In genomic region chr19:47280183-47280797, GRCh38 we compare ENCODE assay signal across 9 cellular contexts. TPM values are rescaled to one million over a fixed set of nuclear protein-coding genes. Genes with fewer than 3 reads are reported as not detected.
A peak's percentile ranks its signal among the peaks of the same experiment; 100 is the strongest.
DNase-seq lines count a peak whose midpoint lies in the region; ATAC-seq and TF ChIP-seq lines count a peak whose summit lies in the region.
"Had no signal": no experiment of that assay in that cellular context is flagged by ENCODE, and none has a peak within 500 bp of the region (broad histone marks: within the 10 kb centered on the region; RNA-seq: fewer than 3 reads in every experiment).

No MANE protein-coding gene starts in this region.

- no peak overlapping the region for H3K9ac ChIP-seq in fibroblast of lung (ENCODE audit: insufficient read depth, low read length)

- TF ChIP-seq POLR2A in esophagus muscularis mucosa (IDR thresholded peaks at IDR 0.05; ENCODE audit: low read depth) = no peak

- H3K27me3 ChIP-seq in fibroblast of lung (ENCODE audit: control insufficient read depth, insufficient read depth, low read length) (no peaks in the 10 kb centered on the region), esophagus muscularis mucosa (no peaks in the 10 kb centered on the region)

- TF ChIP-seq CTCF in AG09319 (IDR thresholded peaks at IDR 0.05; ENCODE audit: low read depth, low read length) (peak; percentile 47), fibroblast of lung (conservative IDR thresholded peaks at IDR 0.05 in 1 of 2, IDR thresholded peaks at IDR 0.05 in 1 of 2; ENCODE audit: low read depth in 1 of 2, low read length in 2 of 2) (peak; percentile 39 to 47), esophagus muscularis mucosa (IDR thresholded peaks at IDR 0.05) (peak in 1 of 3 experiments; percentile 46)

- peaks cover 1% of the 10 kb centered on the region for H3K36me3 ChIP-seq in fibroblast of lung (ENCODE audit: control insufficient read depth, insufficient read depth, low read length)
- H3K36me3 ChIP-seq in esophagus muscularis mucosa = no peaks in the 10 kb centered on the region

- no peaks in the 10 kb centered on the region for H4K20me1 ChIP-seq in fibroblast of lung (ENCODE audit: control insufficient read depth, extremely low read depth, insufficient read depth, low read length)

- H3K27ac ChIP-seq in fibroblast of lung (ENCODE audit: insufficient read depth, low read length) = no peak overlapping the region
- H3K27ac ChIP-seq in esophagus muscularis mucosa (replicated peaks in 1 of 4) = no peak overlapping the region

- H3K79me2 ChIP-seq in fibroblast of lung (ENCODE audit: control insufficient read depth, insufficient read depth, low read length) = no peaks in the 10 kb centered on the region

- 84% methylated on average over 13 of the region's 13 CpGs for WGBS in esophagus muscularis mucosa

- intact Hi-C loops in posterior cingulate gyrus (cut with DNase I) (no loop called here), esophagus muscularis mucosa (cut with DNase I) (no loop called here)

- H2AFZ ChIP-seq in fibroblast of lung (ENCODE audit: low read length) = no peak overlapping the region

- H3K4me3 ChIP-seq in fibroblast of lung (replicated peaks in 1 of 4; ENCODE audit: control extremely low read depth in 1 of 4, insufficient read depth in 1 of 4, low read depth in 3 of 4, low read length in 4 of 4) (no peak overlapping the region), esophagus muscularis mucosa (no peak overlapping the region)
- H3K4me3 ChIP-seq: HAP-1 had no signal

- ATAC-seq in GM18870 (IDR thresholded peaks at IDR 0.05; ENCODE audit: unreplicated experiment) = no peak

- H3K9me3 ChIP-seq in fibroblast of lung (ENCODE audit: control insufficient read depth, insufficient read depth, low read depth, low read length) (no peaks in the 10 kb centered on the region), esophagus muscularis mucosa (no peaks in the 10 kb centered on the region)
- H3K9me3 ChIP-seq: HAP-1 had no signal

- no peak overlapping the region for H3K4me2 ChIP-seq in fibroblast of lung (ENCODE audit: extremely low read depth, insufficient read depth, low read length)

- DNase-seq in AG09319 (ENCODE audit: extremely low read depth, low read depth) (no peak), HK-2 (ENCODE audit: unreplicated experiment) (peak; percentile 42), fibroblast of lung (ENCODE audit: low read depth in 2 of 2) (no peak), posterior cingulate gyrus (no peak), esophagus muscularis mucosa (ENCODE audit: extremely low spot score) (no peak)
- DNase-seq in activated CD4-positive, alpha-beta T cell treated with anti-CD3 and anti-CD28 coated beads, Interleukin-2, amount 50 U/mL, for 4 hours = peak; percentile 50 to 54
- peak; percentile 64 for DNase-seq in stimulated activated CD4-positive, alpha-beta T cell treated with anti-CD3 and anti-CD28 coated beads, Interleukin-4, amount 100 ng/mL, for 24 hours

- no peak for TF ChIP-seq EP300 in esophagus muscularis mucosa (IDR thresholded peaks at IDR 0.05)

- H3K4me1 ChIP-seq in fibroblast of lung (ENCODE audit: control insufficient read depth, extremely low read depth, insufficient read depth, low read length) = peaks cover 19% of the 10 kb centered on the region
- peaks cover 21 to 39% (median 26%) of the 10 kb centered on the region in 4 donors for H3K4me1 ChIP-seq in esophagus muscularis mucosa

RNA-seq across cellular contexts. Expression of gene INAFM1, which starts 5.6 kb away (rescaled TPM):
- total RNA-seq in fibroblast of lung (1.8 and 3.6 TPM in 2 replicates), esophagus muscularis mucosa (10 to 100 TPM; 12.5 to 17.4 (median 16.9) TPM)
- 1.9 and 2.0 TPM in 2 replicates for polyA plus RNA-seq in fibroblast of lung
- 17.9 and 20.4 TPM in 2 replicates for polyA plus RNA-seq in fibroblast of lung (2012)
- polyA minus RNA-seq in fibroblast of lung (ENCODE audit: low replicate concordance) = 2.7 and 5.7 TPM in 2 replicates

RNA-seq across cellular contexts. Expression of gene CCDC9, which starts 24.0 kb away (rescaled TPM):
- 8.0 and 8.1 TPM in 2 replicates for total RNA-seq in fibroblast of lung
- polyA plus RNA-seq in fibroblast of lung = 5.4 and 7.2 TPM in 2 replicates
- polyA plus RNA-seq in fibroblast of lung (2012) = 20.0 and 24.8 TPM in 2 replicates
- 2.1 and 29.6 TPM in 2 replicates for polyA minus RNA-seq in fibroblast of lung (ENCODE audit: low replicate concordance)
- total RNA-seq in esophagus muscularis mucosa = 10 to 100 TPM; 22.4 to 30.6 (median 25.5) TPM

RNA-seq across cellular contexts. Expression of gene C5AR1, which starts 29.4 kb away (rescaled TPM):
- under 0.01 and 0.33 TPM in 2 replicates for total RNA-seq in fibroblast of lung
- polyA plus RNA-seq in fibroblast of lung = 0.73 and 0.81 TPM in 2 replicates
- 0.46 and 0.72 TPM in 2 replicates for polyA plus RNA-seq in fibroblast of lung (2012)
- polyA minus RNA-seq in fibroblast of lung (ENCODE audit: low replicate concordance) = 0.71 TPM in 1 of 2 replicates, not detected in the other
- 10 to 100 TPM in 1 of 4 donors, 1 to 10 TPM in 3; 5.0 to 32.6 (median 7.0) TPM for total RNA-seq in esophagus muscularis mucosa

RNA-seq across cellular contexts. Expression of gene BBC3, which starts 49.3 kb away (rescaled TPM):
- total RNA-seq in fibroblast of lung (37.7 and 38.3 TPM in 2 replicates), esophagus muscularis mucosa (10 to 100 TPM in 2 of 4 donors, 1 to 10 TPM in 2; 5.0 to 21.3 (median 11.5) TPM)
- 1.4 and 2.4 TPM in 2 replicates for polyA plus RNA-seq in fibroblast of lung
- polyA plus RNA-seq in fibroblast of lung (2012) = 6.2 and 8.5 TPM in 2 replicates
- polyA minus RNA-seq in fibroblast of lung (ENCODE audit: low replicate concordance) = 2.6 and 3.8 TPM in 2 replicates

RNA-seq across cellular contexts. Expression of gene C5AR2, which starts 51.7 kb away (rescaled TPM):
- total RNA-seq in fibroblast of lung = under 0.01 TPM in 1 of 2 replicates, not detected in the other
- polyA plus RNA-seq in fibroblast of lung = 0.02 and 0.08 TPM in 2 replicates
- 0.03 TPM in 1 of 2 replicates, not detected in the other for polyA plus RNA-seq in fibroblast of lung (2012)
- polyA minus RNA-seq in fibroblast of lung (ENCODE audit: low replicate concordance) = 0.07 TPM in 1 of 2 replicates, not detected in the other
- 1 to 10 TPM in 1 of 4 donors, under 1 TPM in 3; 0.42 to 4.6 (median 0.72) TPM for total RNA-seq in esophagus muscularis mucosa

Comparison
In these comparisons a context has a peak if more than half of its experiments do, and no peak if none do; other contexts are left out.
1. DNase-seq: peak in HK-2 (single experiment), activated CD4-positive, alpha-beta T cell treated with anti-CD3 and anti-CD28 coated beads, Interleukin-2, amount 50 U/mL, for 4 hours (2 of 2) and stimulated activated CD4-positive, alpha-beta T cell treated with anti-CD3 and anti-CD28 coated beads, Interleukin-4, amount 100 ng/mL, for 24 hours (single experiment); none in AG09319 (single experiment), fibroblast of lung (0 of 2), posterior cingulate gyrus (0 of 10) and esophagus muscularis mucosa (single experiment).